24 cellular contexts compared by ENCODE assay signal in genomic region chr17:65066858-65067257, GRCh38.
"Had no signal": no experiment of that assay in that cellular context is flagged by ENCODE, and none has a peak within 500 bp of the region (broad histone marks: within the 10 kb centered on the region; RNA-seq: fewer than 3 reads in every experiment).

No MANE protein-coding gene starts in this region.

- H3K4me1 ChIP-seq: psoas muscle had no signal

- H3K27ac ChIP-seq: gastrocnemius medialis, left ventricle myocardium inferior, ovary, psoas muscle, suprapubic skin, tibial artery had no signal

- H3K27ac Mint-ChIP-seq: activated naive CD4-positive, alpha-beta T cell treated with anti-CD3 and anti-CD28 coated beads, Interleukin-2, amount 50 U/mL, for 72 hours; activated T-cell treated with anti-CD3 and anti-CD28 coated beads, Interleukin-2, amount 50 U/mL, for 72 hours; nephron progenitor cell; T-helper 2 cell treated with Interferon-gamma antibody and Interleukin-4, amounts not matched to agents 5 μg/mL and 100 μg/mL, for 36 hours had no signal

- FAIRE-seq: bronchial epithelial cell, colon, endometrium, islet of Langerhans had no signal

- H3K36me3 Mint-ChIP-seq: activated naive CD4-positive, alpha-beta T cell treated with anti-CD3 and anti-CD28 coated beads, Interleukin-2, amount 50 U/mL, for 72 hours; naive B cell had no signal

- H3K9me3 ChIP-seq: gastrocnemius medialis, left ventricle myocardium inferior, ovary, psoas muscle, suprapubic skin, tibial artery had no signal

- H3K9me3 Mint-ChIP-seq: activated naive CD4-positive, alpha-beta T cell treated with anti-CD3 and anti-CD28 coated beads, Interleukin-2, amount 50 U/mL, for 72 hours; activated T-cell treated with anti-CD3 and anti-CD28 coated beads, Interleukin-2, amount 50 U/mL, for 72 hours; central memory CD8-positive, alpha-beta T cell; naive B cell; nephron progenitor cell; T-helper 2 cell treated with Interferon-gamma antibody and Interleukin-4, amounts not matched to agents 5 μg/mL and 100 μg/mL, for 36 hours had no signal

- H3K36me3 ChIP-seq: gastrocnemius medialis, left ventricle myocardium inferior, ovary, suprapubic skin, tibial artery had no signal

- H3K27me3 ChIP-seq: gastrocnemius medialis, ovary, suprapubic skin, tibial artery had no signal

- DNase-seq: activated CD4-positive, alpha-beta T cell treated with anti-CD3 and anti-CD28 coated beads for 4 hours; activated CD4-positive, alpha-beta T cell treated with anti-CD3 and anti-CD28 coated beads, Interleukin-2, amount 50 U/mL, for 4 hours; activated naive CD4-positive, alpha-beta T cell; activated T-cell treated with anti-CD3 and anti-CD28 coated beads for 4 hours; activated T-cell treated with anti-CD3 and anti-CD28 coated beads, Interleukin-2, amount 50 U/mL, for 72 hours; anterior cingulate cortex; effector CD8-positive, alpha-beta T cell; gastrocnemius medialis; glutamatergic neuron; left ventricle myocardium inferior; naive B cell; nephron progenitor cell; ovary; psoas muscle; stimulated activated naive CD4-positive, alpha-beta T cell; tibial artery had no signal

- H3K27me3 Mint-ChIP-seq: central memory CD8-positive, alpha-beta T cell had no signal

- H3K4me3 Mint-ChIP-seq: activated T-cell treated with anti-CD3 and anti-CD28 coated beads, Interleukin-2, amount 50 U/mL, for 72 hours; central memory CD8-positive, alpha-beta T cell; nephron progenitor cell; T-helper 2 cell treated with Interferon-gamma antibody and Interleukin-4, amounts not matched to agents 5 μg/mL and 100 μg/mL, for 36 hours had no signal

- H3K4me3 ChIP-seq: gastrocnemius medialis, left ventricle myocardium inferior, ovary, psoas muscle, suprapubic skin, tibial artery had no signal
